ENCODE assay signal across 16 cellular contexts in the genomic region with DNA sequence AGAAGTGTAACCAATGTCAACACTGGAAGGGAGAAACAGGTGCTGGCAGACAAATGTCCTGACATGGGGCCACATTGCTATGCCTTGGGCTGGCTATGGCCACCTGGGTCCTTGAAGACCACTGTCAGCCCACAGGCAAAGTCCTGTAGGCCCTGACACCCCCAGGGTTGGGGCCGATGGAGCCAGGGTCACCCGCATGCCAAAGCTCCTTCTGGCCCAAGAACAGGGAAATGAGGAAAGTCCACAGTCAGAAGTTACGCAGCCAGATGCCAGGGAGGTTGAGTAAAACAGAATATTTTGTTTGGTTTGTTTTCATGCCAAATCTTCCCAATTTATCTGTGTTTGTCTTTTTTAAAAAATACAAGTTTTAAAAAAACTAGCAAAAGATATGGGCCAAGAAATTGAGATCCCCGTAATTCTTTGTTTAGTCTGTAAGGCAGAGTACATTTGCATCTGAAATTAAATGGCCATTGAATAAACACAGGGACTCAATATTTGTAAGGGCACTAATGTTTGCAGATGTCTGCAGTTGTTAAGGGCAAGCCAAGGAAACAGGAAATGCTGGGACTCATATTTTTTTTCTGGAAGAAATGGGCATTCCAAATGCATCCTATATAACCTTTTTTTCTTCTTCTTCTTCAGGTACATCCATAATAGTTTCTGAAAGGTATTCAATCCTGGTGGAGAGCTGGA.
DNase-seq lines count a peak whose midpoint lies in the region; ATAC-seq lines count a peak whose summit lies in the region.
"Had no signal": no experiment of that assay in that cellular context is flagged by ENCODE, and none has a peak within 500 bp of the region (broad histone marks: within the 10 kb centered on the region; RNA-seq: fewer than 3 reads in every experiment).

No MANE protein-coding gene starts in this region.

- H3K27ac Mint-ChIP-seq in activated naive CD4-positive, alpha-beta T cell treated with anti-CD3 and anti-CD28 coated beads, Interleukin-2, amount 50 U/mL, for 72 hours, result peak overlapping the region; percentile 65 to 87
- H3K27ac Mint-ChIP-seq in activated naive CD8-positive, alpha-beta T cell, result peak overlapping the region; percentile 95
- H3K27ac Mint-ChIP-seq in naive B cell, result peak overlapping the region; percentile 83 to 98 (median 92)
- H3K27ac Mint-ChIP-seq: neural progenitor cell had no signal

- no peak for ATAC-seq in activated naive CD4-positive, alpha-beta T cell treated with anti-CD3 and anti-CD28 coated beads, Interleukin-2, amount 50 U/mL, for 72 hours
- ATAC-seq in naive B cell (ENCODE audit: low read depth in 2 of 2), result no peak
- ATAC-seq in HG03139 (IDR thresholded peaks at IDR 0.05; ENCODE audit: unreplicated experiment), result no peak
- ATAC-seq in HG03571 (IDR thresholded peaks at IDR 0.05; ENCODE audit: unreplicated experiment), result no peak
- ATAC-seq: GM12878 had no signal

- peaks cover 0 to 6% of the 10 kb centered on the region in 2 donors for H3K36me3 Mint-ChIP-seq in activated naive CD4-positive, alpha-beta T cell treated with anti-CD3 and anti-CD28 coated beads, Interleukin-2, amount 50 U/mL, for 72 hours
- peaks cover 5% of the 10 kb centered on the region for H3K36me3 Mint-ChIP-seq in activated naive CD8-positive, alpha-beta T cell
- H3K36me3 Mint-ChIP-seq in naive B cell, result no peaks in the 10 kb centered on the region
- H3K36me3 Mint-ChIP-seq: neural progenitor cell had no signal

- peaks cover 79% of the 10 kb centered on the region for H3K4me1 Mint-ChIP-seq in activated naive CD8-positive, alpha-beta T cell (ENCODE audit: low read depth)
- H3K4me1 Mint-ChIP-seq in naive B cell, result peaks cover 30 to 48% (median 45%) of the 10 kb centered on the region in 3 donors

- H3K9me3 Mint-ChIP-seq in activated naive CD4-positive, alpha-beta T cell treated with anti-CD3 and anti-CD28 coated beads, Interleukin-2, amount 50 U/mL, for 72 hours, result no peaks in the 10 kb centered on the region
- no peaks in the 10 kb centered on the region for H3K9me3 Mint-ChIP-seq in activated naive CD8-positive, alpha-beta T cell (ENCODE audit: low read depth)
- H3K9me3 Mint-ChIP-seq in naive B cell, result no peaks in the 10 kb centered on the region
- H3K9me3 Mint-ChIP-seq: neural progenitor cell had no signal

- no peak for DNase-seq in activated naive CD4-positive, alpha-beta T cell treated with anti-CD3 and anti-CD28 coated beads, Interleukin-2, amount 50 U/mL, for 72 hours (ENCODE audit: low spot score in 2 of 2)
- DNase-seq in activated naive CD4-positive, alpha-beta T cell (lab: John Stamatoyannopoulos, UW), result no peak
- DNase-seq in naive B cell, result no peak
- peak; percentile 44 for DNase-seq in ureter (ENCODE audit: low spot score)
- no peak for DNase-seq in retina
- DNase-seq: brain microvascular endothelial cell, glutamatergic neuron, kidney glomerular epithelial cell, SK-N-SH, small intestine, WERI-Rb-1 had no signal

- H3K27me3 Mint-ChIP-seq in activated naive CD8-positive, alpha-beta T cell, result no peaks in the 10 kb centered on the region
- H3K27me3 Mint-ChIP-seq in naive B cell, result no peaks in the 10 kb centered on the region

- peak overlapping the region; percentile 72 for H3K4me3 Mint-ChIP-seq in activated naive CD8-positive, alpha-beta T cell
- peak overlapping the region in 7 of 8 donors; percentile 2 to 86 (median 72) for H3K4me3 Mint-ChIP-seq in naive B cell
- H3K4me3 Mint-ChIP-seq: neural progenitor cell had no signal
